In genomic region chr2:211144078-211144477, GRCh38 we compare ENCODE assay signal across 17 cellular contexts.
DNase-seq lines count a peak whose midpoint lies in the region; ATAC-seq, FAIRE-seq and TF ChIP-seq lines count a peak whose summit lies in the region.
"Had no signal": no experiment of that assay in that cellular context is flagged by ENCODE, and none has a peak within 500 bp of the region (broad histone marks: within the 10 kb centered on the region; RNA-seq: fewer than 3 reads in every experiment).

No MANE protein-coding gene starts in this region.

- CTCF ChIA-PET in H1 (lab: Charles Lee; ENCODE audit: partially characterized antibody): interaction anchor here (0.7 to 1.0 kb wide), 2 partner anchors 14 to 100 kb away, joined by 3 read pairs; no protein-coding TSS in a partner anchor

- TF ChIP-seq POLR2A in H1 (IDR thresholded peaks at IDR 0.05; ENCODE audit: control extremely low read depth in 1 of 2, low read depth in 2 of 2, low read length in 2 of 2): no peak

- H3K14ac ChIP-seq in H1 (ENCODE audit: insufficient read length): no peak overlapping the region

- no peak overlapping the region for H2BK5ac ChIP-seq in H1 (ENCODE audit: low read depth, low read length)

- H3K27ac ChIP-seq in H1 (ENCODE audit: low read depth, low read length): no peak overlapping the region
- H3K27ac ChIP-seq: C4-2B, left lung, thyroid gland had no signal

- no peaks in the 10 kb centered on the region for H3K9me3 ChIP-seq in H1 (ENCODE audit: insufficient read depth in 2 of 2, low read depth in 1 of 2, low read length in 1 of 2)
- H3K9me3 ChIP-seq: left lung, thyroid gland had no signal

- no peak for ATAC-seq in GM21737 (IDR thresholded peaks at IDR 0.05; ENCODE audit: unreplicated experiment)
- ATAC-seq: left lung had no signal

- no peaks in the 10 kb centered on the region for H3K79me2 ChIP-seq in H1 (ENCODE audit: control insufficient read depth in 1 of 2, insufficient read depth in 2 of 2, low read length in 2 of 2)

- no peak overlapping the region for H3K9ac ChIP-seq in H1 (replicated peaks in 1 of 4; ENCODE audit: extremely low read depth in 1 of 4, low read depth in 3 of 4, low read length in 3 of 4)

- H2BK120ac ChIP-seq in H1 (replicated peaks; ENCODE audit: low read depth, low read length): no peak overlapping the region

- no peak overlapping the region for H2AK5ac ChIP-seq in H1 (ENCODE audit: low read depth, low read length)

- H3K18ac ChIP-seq in H1 (ENCODE audit: extremely low read depth, low read length): no peak overlapping the region

- H3K56ac ChIP-seq in H1 (replicated peaks; ENCODE audit: insufficient read length, low read depth, low read length): no peak overlapping the region

- no peak overlapping the region for H2BK20ac ChIP-seq in H1 (ENCODE audit: low read length)

- no peak for TF ChIP-seq EP300 in H1 (IDR thresholded peaks at IDR 0.05; ENCODE audit: borderline replicate concordance in 1 of 2, low read depth in 2 of 2, low read length in 2 of 2)

- TF ChIP-seq CTCF in H1 (IDR thresholded peaks at IDR 0.05; ENCODE audit: control extremely low read depth in 1 of 3, insufficient read depth in 1 of 3, low read depth in 1 of 3, low read length in 3 of 3): no peak

- no peaks in the 10 kb centered on the region for H3K36me3 ChIP-seq in H1 (ENCODE audit: control insufficient read depth in 2 of 4, insufficient read depth in 4 of 4, low read length in 3 of 4)
- H3K36me3 ChIP-seq: left lung, thyroid gland had no signal

- no peaks in the 10 kb centered on the region for H3K27me3 ChIP-seq in H1 (replicated peaks in 1 of 4; ENCODE audit: control insufficient read depth in 3 of 4, extremely low read depth in 1 of 4, insufficient read depth in 3 of 4, low read length in 3 of 4)
- H3K27me3 ChIP-seq: left lung, thyroid gland had no signal

- no peak overlapping the region for H3K4me2 ChIP-seq in H1 (ENCODE audit: insufficient read depth in 1 of 2, low read depth in 2 of 2, low read length in 2 of 2)

- no peaks in the 10 kb centered on the region for H3K23me2 ChIP-seq in H1 (ENCODE audit: low read depth, low read length)

- no peak overlapping the region for H4K5ac ChIP-seq in H1 (ENCODE audit: insufficient read length, low read depth, low read length)

- POLR2A ChIA-PET in H1 (lab: Charles Lee; ENCODE audit: partially characterized antibody): no interaction called here

- no peak overlapping the region for H3K4me3 ChIP-seq in H1 (ENCODE audit: extremely low read depth in 1 of 4, insufficient read depth in 2 of 4, low read depth in 3 of 4, low read length in 4 of 4)
- H3K4me3 ChIP-seq: left lung, thyroid gland had no signal

- H2BK15ac ChIP-seq in H1 (ENCODE audit: low read length): no peak overlapping the region

- H3K23ac ChIP-seq in H1 (ENCODE audit: insufficient read length): no peak overlapping the region

- H4K91ac ChIP-seq in H1 (replicated peaks; ENCODE audit: insufficient read length, low read length): no peak overlapping the region

- DNase-seq in GM03348 (ENCODE audit: low spot score) (peak; percentile 9), OCI-M1 (lab: John Stamatoyannopoulos, UW) (peak; percentile 54), H1 (ENCODE audit: low read depth in 1 of 2, low spot score in 2 of 2) (no peak), kidney tubule cell (ENCODE audit: low spot score) (peak; percentile 34), DMS 273 (lab: John Stamatoyannopoulos, UW; ENCODE audit: unreplicated experiment) (no peak), cerebellar cortex (ENCODE audit: low spot score) (no peak)
- DNase-seq in effector CD4-positive, alpha-beta T cell: no peak
- DNase-seq: activated CD4-positive, alpha-beta T cell treated with anti-CD3 and anti-CD28 coated beads, Interleukin-2, amount 50 U/mL, for 4 hours; DND-41; Kasumi-1; left lung; NCI-H1930; stimulated activated CD8-positive, alpha-beta memory T cell treated with anti-CD3 and anti-CD28 coated beads, Interleukin-4, amount 100 ng/mL, for 48 hours; T-helper 9 cell; thyroid gland had no signal

- no peaks in the 10 kb centered on the region for H4K20me1 ChIP-seq in H1 (replicated peaks in 1 of 2; ENCODE audit: control insufficient read depth in 1 of 2, insufficient read depth in 2 of 2, low read length in 2 of 2)

- TF ChIP-seq RAD21 in H1 (IDR thresholded peaks at IDR 0.05 in 1 of 2, conservative IDR thresholded peaks at IDR 0.05 in 1 of 2; ENCODE audit: low read depth in 2 of 2, low read length in 2 of 2): no peak

- H2AFZ ChIP-seq in H1 (ENCODE audit: low read length): no peak overlapping the region

- H3K4ac ChIP-seq in H1 (replicated peaks; ENCODE audit: insufficient read length, low read depth, low read length): no peak overlapping the region

- no peaks in the 10 kb centered on the region for H3K4me1 ChIP-seq in H1 (replicated peaks in 1 of 4; ENCODE audit: control insufficient read depth in 3 of 4, insufficient read depth in 4 of 4, low read length in 3 of 4)
- H3K4me1 ChIP-seq: left lung, thyroid gland had no signal

- H3K79me1 ChIP-seq in H1 (ENCODE audit: low read depth, low read length): no peaks in the 10 kb centered on the region

- FAIRE-seq in H1 (lab: Jason Lieb, UNC): no peak

- no peak overlapping the region for H2BK12ac ChIP-seq in H1 (ENCODE audit: low read depth, low read length)

- H4K8ac ChIP-seq in H1 (ENCODE audit: extremely low read depth, insufficient read depth, low read length): no peak overlapping the region

TF ChIP-seq in H1, 55 proteins besides CTCF, POLR2A, EP300 and RAD21:
- no peak for TF ChIP-seq KDM5A (IDR thresholded peaks at IDR 0.05; ENCODE audit: low read length)
- TF ChIP-seq YY1 (IDR thresholded peaks at IDR 0.05; ENCODE audit: low read depth, low read length): no peak
- TF ChIP-seq BACH1 (IDR thresholded peaks at IDR 0.05; ENCODE audit: low read length): peak; percentile 95
- peak; percentile 64; the same call in 1 of the 2 replicates for TF ChIP-seq MAFK (IDR thresholded peaks at IDR 0.05; ENCODE audit: low read depth, low read length)
TF ChIP-seq in H1: peak in this region for 2.

Comparison
In these comparisons a context has a peak if more than half of its experiments do, and no peak if none do; other contexts are left out.
1. DNase-seq: peak in GM03348 (single experiment), OCI-M1 (single experiment) and kidney tubule cell (single experiment); none in H1 (0 of 2), DMS 273 (single experiment), effector CD4-positive, alpha-beta T cell (single experiment) and cerebellar cortex (single experiment).